Comparison of ENCODE assay signal across 1 cellular context in genomic region chr1:42740756-42741580, GRCh38.
TF ChIP-seq lines count a peak whose summit lies in the region.

No MANE protein-coding gene starts in this region.

TF ChIP-seq in HepG2, 621 proteins besides CTCF, POLR2A, EP300 and RAD21 (continued from another document):
- no peak for TF ChIP-seq ZHX2 (IDR thresholded peaks at IDR 0.05; ENCODE audit: low read depth)
- no peak for TF ChIP-seq ZHX2 (CRISPR knock-in tag; IDR thresholded peaks at IDR 0.05; ENCODE audit: borderline replicate concordance)
- no peak for TF ChIP-seq ZNF383 (CRISPR knock-in tag; IDR thresholded peaks at IDR 0.05; ENCODE audit: borderline replicate concordance)
- no peak for TF ChIP-seq ZMYM3 (CRISPR knock-in tag; IDR thresholded peaks at IDR 0.05)
